32 cellular contexts compared by ENCODE assay signal in the genomic region with DNA sequence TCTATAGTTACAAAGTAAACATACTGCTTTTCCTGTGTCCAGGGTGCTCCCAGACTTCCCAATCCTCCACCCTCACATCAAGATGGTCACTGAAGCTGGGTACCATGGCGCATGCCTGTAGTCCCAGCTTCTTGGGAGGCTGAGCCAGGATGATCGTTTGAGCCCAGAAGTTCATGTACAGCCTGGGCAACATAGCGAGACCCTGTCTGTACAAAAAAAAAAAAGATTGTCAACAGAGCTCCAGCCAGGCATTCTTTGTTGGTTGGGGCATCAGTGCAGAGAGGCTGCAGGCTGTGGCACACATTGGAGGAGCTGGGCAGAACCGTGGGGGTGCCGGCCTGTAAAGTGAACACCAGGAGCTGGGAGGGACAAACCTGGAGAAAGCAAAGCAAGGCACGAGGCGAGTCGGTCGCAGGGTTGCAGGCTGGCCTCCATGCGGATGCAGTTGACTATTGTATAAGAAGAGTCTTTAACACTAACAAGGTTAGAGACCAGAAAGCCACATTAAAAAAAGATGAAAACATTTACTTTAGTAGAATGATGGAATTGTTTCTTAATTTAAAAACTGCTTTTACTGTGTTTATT. TPM values are rescaled to one million over a fixed set of nuclear protein-coding genes. Genes with fewer than 3 reads are reported as not detected.
"Had no signal": no experiment of that assay in that cellular context is flagged by ENCODE, and none has a peak within 500 bp of the region (broad histone marks: within the 10 kb centered on the region; RNA-seq: fewer than 3 reads in every experiment).

No MANE protein-coding gene starts in this region.

- H3K9me3 ChIP-seq: MG63, SJCRH30 had no signal

- DNase-seq: Kasumi-1, MG63, NCI-H1048, NCI-H1092 treated with DMSO at 0.1 percent for 48 hours, NCI-H1105 treated with DMSO at 0.1 percent for 48 hours, NCI-H1436, NCI-H146, NCI-H1694, NCI-H187, NCI-H1930, NCI-H2029 treated with DMSO at 0.1 percent for 48 hours, NCI-H2081 treated with DMSO at 0.1 percent for 48 hours, NCI-H2107, NCI-H2171, NCI-H226, NCI-H524, NCI-H69, NCI-H748 treated with DMSO at 0.1 percent for 48 hours, NCI-H82, PC-9, SHP77, SIG-M5, SJCRH30, T-cell had no signal

- H3K4me3 Mint-ChIP-seq: T-cell had no signal

- H3K36me3 ChIP-seq: MG63, SJCRH30 had no signal

- H3K4me1 Mint-ChIP-seq: T-cell had no signal

- H3K4me1 ChIP-seq: SJCRH30 had no signal

- H3K4me3 ChIP-seq: MG63, PC-9, SJCRH30, SK-N-MC had no signal

- H3K4me2 ChIP-seq: PC-9 had no signal

- H2AFZ ChIP-seq: PC-9 had no signal

- H3K27me3 ChIP-seq: SJCRH30 had no signal

- ATAC-seq: Panc1, Right ventricle myocardium inferior, SK-N-SH treated with all-trans-retinoic acid at 6 μM for 48 hours, T-cell had no signal

- H3K36me3 Mint-ChIP-seq: T-cell had no signal

- H3K27ac Mint-ChIP-seq: T-cell had no signal

- H3K27ac ChIP-seq: PC-9, RWPE1, SJCRH30, SK-N-MC had no signal

RNA-seq across cellular contexts. Expression of gene ACOXL, which starts 51.8 kb away (rescaled TPM):
- total RNA-seq: M059J, Right ventricle myocardium inferior, RPMI7951, SJCRH30, SK-MEL-5 had no signal
